Comparison of ENCODE assay signal across 20 cellular contexts in the genomic region with DNA sequence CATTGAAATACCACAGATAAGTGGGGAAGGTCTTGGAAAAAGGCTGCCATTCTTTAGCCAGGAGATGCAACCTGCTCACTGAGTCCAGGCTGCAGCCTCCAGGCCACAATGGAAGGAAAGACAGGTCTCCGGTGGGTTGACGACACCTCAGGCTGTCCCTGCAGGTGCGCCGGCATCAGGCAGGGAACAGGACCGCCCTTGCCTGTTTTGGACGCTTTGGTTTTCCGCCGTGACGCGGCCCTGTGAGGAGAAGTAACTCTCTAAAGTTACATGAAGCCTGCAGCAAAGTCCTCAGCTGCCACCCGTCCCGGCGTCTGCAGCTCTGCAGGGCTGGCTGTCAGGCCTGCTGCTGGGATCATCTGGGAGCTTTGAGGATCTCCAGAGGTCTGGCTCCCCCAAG.
A peak's percentile ranks its signal among the peaks of the same experiment; 100 is the strongest.
DNase-seq lines count a peak whose midpoint lies in the region; ATAC-seq lines count a peak whose summit lies in the region.
"Had no signal": no experiment of that assay in that cellular context is flagged by ENCODE, and none has a peak within 500 bp of the region (broad histone marks: within the 10 kb centered on the region; RNA-seq: fewer than 3 reads in every experiment).

No MANE protein-coding gene starts in this region.

- no peaks in the 10 kb centered on the region for H3K36me3 ChIP-seq in Karpas-422 (ENCODE audit: insufficient read depth, low read length)
- H3K36me3 ChIP-seq: BE2C, Peyer's patch had no signal

- peaks cover 4% of the 10 kb centered on the region for H3K4me1 ChIP-seq in Karpas-422 (ENCODE audit: low read length)
- H3K4me1 ChIP-seq: BE2C had no signal

- H2AFZ ChIP-seq in Karpas-422 (ENCODE audit: low read length) = no peak overlapping the region

- CTCF ChIA-PET in activated CD8-positive, alpha-beta memory T cell treated with anti-CD3 and anti-CD28 coated beads, Interleukin-2, amount 10 ng/mL, durations not matched to agents 7 days and 5 days (lab: Charles Lee) = no interaction called here

- no peaks in the 10 kb centered on the region for H3K9me2 ChIP-seq in Karpas-422 (replicated peaks; ENCODE audit: insufficient read depth, low read length)

- no peaks in the 10 kb centered on the region for H3K36me3 Mint-ChIP-seq in activated CD8-positive, alpha-beta memory T cell treated with anti-CD3 and anti-CD28 coated beads, Interleukin-2, amount 10 ng/mL, durations not matched to agents 7 days and 5 days
- H3K36me3 Mint-ChIP-seq: CD4-positive, CD25-positive, alpha-beta regulatory T cell had no signal

- H3K27me3 Mint-ChIP-seq in activated CD8-positive, alpha-beta memory T cell treated with anti-CD3 and anti-CD28 coated beads, Interleukin-2, amount 10 ng/mL, durations not matched to agents 7 days and 5 days = peaks cover 4% of the 10 kb centered on the region

- no peak overlapping the region for H3K9ac ChIP-seq in Karpas-422 (ENCODE audit: low read length)

- no peak for ATAC-seq in activated CD8-positive, alpha-beta memory T cell treated with anti-CD3 and anti-CD28 coated beads, Interleukin-2, amount 10 ng/mL, durations not matched to agents 7 days and 5 days
- ATAC-seq: Right ventricle myocardium inferior had no signal

- H3K79me2 ChIP-seq in Karpas-422 (ENCODE audit: low read length) = no peaks in the 10 kb centered on the region

- H3K9me3 Mint-ChIP-seq in activated CD8-positive, alpha-beta memory T cell treated with anti-CD3 and anti-CD28 coated beads, Interleukin-2, amount 10 ng/mL, durations not matched to agents 7 days and 5 days (ENCODE audit: low read depth) = no peaks in the 10 kb centered on the region
- H3K9me3 Mint-ChIP-seq: CD4-positive, CD25-positive, alpha-beta regulatory T cell had no signal

- no peak overlapping the region for H3K4me2 ChIP-seq in Karpas-422 (ENCODE audit: low read depth, low read length, poor library complexity, severe bottlenecking)

- H3K4me3 Mint-ChIP-seq in activated CD8-positive, alpha-beta memory T cell treated with anti-CD3 and anti-CD28 coated beads, Interleukin-2, amount 10 ng/mL, durations not matched to agents 7 days and 5 days = no peak overlapping the region
- H3K4me3 Mint-ChIP-seq: CD4-positive, CD25-positive, alpha-beta regulatory T cell had no signal

- peak overlapping the region; percentile 99 for H3K27ac ChIP-seq in caudate nucleus (ENCODE audit: low read depth, low read length)
- peak overlapping the region; percentile 100 for H3K27ac ChIP-seq in temporal lobe (ENCODE audit: low read depth, low read length)
- no peak overlapping the region for H3K27ac ChIP-seq in Karpas-422 (ENCODE audit: low read length)
- H3K27ac ChIP-seq: HL-60, Peyer's patch had no signal

- no peak overlapping the region for H3K27ac Mint-ChIP-seq in activated CD8-positive, alpha-beta memory T cell treated with anti-CD3 and anti-CD28 coated beads, Interleukin-2, amount 10 ng/mL, durations not matched to agents 7 days and 5 days
- H3K27ac Mint-ChIP-seq: CD4-positive, CD25-positive, alpha-beta regulatory T cell had no signal

- no peaks in the 10 kb centered on the region for H3K27me3 ChIP-seq in Karpas-422 (ENCODE audit: low read length)
- H3K27me3 ChIP-seq: BE2C, Peyer's patch had no signal

- no peaks in the 10 kb centered on the region for H3K9me3 ChIP-seq in Karpas-422 (ENCODE audit: low read length)
- H3K9me3 ChIP-seq: BE2C, Peyer's patch had no signal

- H3K4me1 Mint-ChIP-seq in activated CD8-positive, alpha-beta memory T cell treated with anti-CD3 and anti-CD28 coated beads, Interleukin-2, amount 10 ng/mL, durations not matched to agents 7 days and 5 days = no peaks in the 10 kb centered on the region
- H3K4me1 Mint-ChIP-seq: CD4-positive, CD25-positive, alpha-beta regulatory T cell had no signal

- DNase-seq in activated CD8-positive, alpha-beta memory T cell treated with anti-CD3 and anti-CD28 coated beads, Interleukin-2, amount 10 ng/mL, durations not matched to agents 7 days and 5 days = peak; percentile 35
- DNase-seq in activated CD8-positive, alpha-beta memory T cell treated with anti-CD3 and anti-CD28 coated beads, Interleukin-2, amount 50 U/mL, for 48 hours = no peak
- DNase-seq in caudate nucleus (lab: John Stamatoyannopoulos, UW) (no peak), mesenteric fat pad (ENCODE audit: low spot score) (peak; percentile 76), NCI-H510A (lab: John Stamatoyannopoulos, UW) (no peak), Karpas-422 (no peak)
- DNase-seq in effector CD8-positive, alpha-beta T cell (lab: John Stamatoyannopoulos, UW) = no peak
- DNase-seq: BE2C; CD4-positive, CD25-positive, alpha-beta regulatory T cell; COR-L47; GF-D8; GOT3; IMR-90; NCI-H1417 treated with DMSO at 0.1 percent for 48 hours; NCI-H2081; NCI-H446 treated with DMSO at 0.1 percent for 48 hours had no signal

- H3K4me3 ChIP-seq in Karpas-422 (ENCODE audit: low read length) = no peak overlapping the region
- H3K4me3 ChIP-seq: Peyer's patch had no signal

- no peaks in the 10 kb centered on the region for H4K20me1 ChIP-seq in Karpas-422 (ENCODE audit: insufficient read depth, low read depth, low read length)

Comparison
In these comparisons a context has a peak if more than half of its experiments do, and no peak if none do; other contexts are left out.
1. DNase-seq: peak in activated CD8-positive, alpha-beta memory T cell treated with anti-CD3 and anti-CD28 coated beads, Interleukin-2, amount 10 ng/mL, durations not matched to agents 7 days and 5 days (single experiment) and mesenteric fat pad (single experiment); none in activated CD8-positive, alpha-beta memory T cell treated with anti-CD3 and anti-CD28 coated beads, Interleukin-2, amount 50 U/mL, for 48 hours (single experiment), caudate nucleus (0 of 61), NCI-H510A (single experiment), effector CD8-positive, alpha-beta T cell (single experiment) and Karpas-422 (single experiment).